In genomic region chr5:173065155-173065554, GRCh38 we compare ENCODE assay signal across 13 cellular contexts. TPM values are rescaled to one million over a fixed set of nuclear protein-coding genes. Genes with fewer than 3 reads are reported as not detected.
DNase-seq lines count a peak whose midpoint lies in the region; ATAC-seq lines count a peak whose summit lies in the region.
"Had no signal": no experiment of that assay in that cellular context is flagged by ENCODE, and none has a peak within 500 bp of the region (broad histone marks: within the 10 kb centered on the region; RNA-seq: fewer than 3 reads in every experiment).

No MANE protein-coding gene starts in this region.

- H3K36me3 Mint-ChIP-seq in activated T-cell treated with anti-CD3 and anti-CD28 coated beads, Interleukin-2, amount 50 U/mL, for 72 hours (ENCODE audit: insufficient read depth in 2 of 2), result peaks cover 0 to 3% of the 10 kb centered on the region in 2 donors
- peaks cover 19% of the 10 kb centered on the region for H3K36me3 Mint-ChIP-seq in activated T-helper 17 cell treated with anti-CD3 and anti-CD28 coated beads, Interleukin-2, amount 50 U/mL, for 72 hours (ENCODE audit: low read depth)

- H3K27ac Mint-ChIP-seq in activated T-cell treated with anti-CD3 and anti-CD28 coated beads, Interleukin-2, amount 50 U/mL, for 72 hours, result peak overlapping the region; percentile 99
- H3K27ac Mint-ChIP-seq in activated T-helper 17 cell treated with anti-CD3 and anti-CD28 coated beads, Interleukin-2, amount 50 U/mL, for 72 hours, result peak overlapping the region; percentile 61
- peak overlapping the region; percentile 23 to 93 for H3K27ac Mint-ChIP-seq in stimulated activated naive CD8-positive, alpha-beta T cell treated with anti-CD3 and anti-CD28 coated beads, Interleukin-15, amount 100 ng/mL, for 72 hours

- peaks cover 79% of the 10 kb centered on the region for H3K4me1 Mint-ChIP-seq in activated T-cell treated with anti-CD3 and anti-CD28 coated beads, Interleukin-2, amount 50 U/mL, for 72 hours (ENCODE audit: low read depth)
- H3K4me1 Mint-ChIP-seq in activated T-helper 17 cell treated with anti-CD3 and anti-CD28 coated beads, Interleukin-2, amount 50 U/mL, for 72 hours, result peaks cover 36% of the 10 kb centered on the region
- H3K4me1 Mint-ChIP-seq in stimulated activated naive CD8-positive, alpha-beta T cell treated with anti-CD3 and anti-CD28 coated beads, Interleukin-15, amount 100 ng/mL, for 72 hours, result peaks cover 92% of the 10 kb centered on the region

- no peak for DNase-seq in activated T-cell treated with anti-CD3 and anti-CD28 coated beads, Interleukin-2, amount 50 U/mL, for 72 hours
- no peak for DNase-seq in activated T-cell treated with anti-CD3 and anti-CD28 coated beads, Interleukin-2, amount 50 U/mL, for 1 hour
- DNase-seq in stimulated activated naive CD8-positive, alpha-beta T cell treated with anti-CD3 and anti-CD28 coated beads, Interleukin-15, amount 100 ng/mL, for 72 hours, result no peak
- DNase-seq in cerebellum (ENCODE audit: low spot score) (no peak), NCI-H1930 (lab: John Stamatoyannopoulos, UW) (no peak)
- DNase-seq in stimulated activated CD4-positive, alpha-beta T cell treated with anti-CD3 and anti-CD28 coated beads, Interleukin-4, amount 100 ng/mL, for 4 hours, result no peak
- DNase-seq: body of pancreas, GF-D8, mammary epithelial cell, NCI-H1092, NCI-H510A treated with DMSO at 0.1 percent for 48 hours had no signal

- H3K9me3 Mint-ChIP-seq in activated T-cell treated with anti-CD3 and anti-CD28 coated beads, Interleukin-2, amount 50 U/mL, for 72 hours, result no peaks in the 10 kb centered on the region
- H3K9me3 Mint-ChIP-seq in activated T-helper 17 cell treated with anti-CD3 and anti-CD28 coated beads, Interleukin-2, amount 50 U/mL, for 72 hours, result no peaks in the 10 kb centered on the region
- H3K9me3 Mint-ChIP-seq in stimulated activated naive CD8-positive, alpha-beta T cell treated with anti-CD3 and anti-CD28 coated beads, Interleukin-15, amount 100 ng/mL, for 72 hours, result no peaks in the 10 kb centered on the region

- no peaks in the 10 kb centered on the region for H3K27me3 Mint-ChIP-seq in activated T-cell treated with anti-CD3 and anti-CD28 coated beads, Interleukin-2, amount 50 U/mL, for 72 hours (ENCODE audit: low read depth)
- H3K27me3 Mint-ChIP-seq in activated T-helper 17 cell treated with anti-CD3 and anti-CD28 coated beads, Interleukin-2, amount 50 U/mL, for 72 hours, result no peaks in the 10 kb centered on the region
- no peaks in the 10 kb centered on the region for H3K27me3 Mint-ChIP-seq in stimulated activated naive CD8-positive, alpha-beta T cell treated with anti-CD3 and anti-CD28 coated beads, Interleukin-15, amount 100 ng/mL, for 72 hours

- ATAC-seq in activated T-cell treated with anti-CD3 and anti-CD28 coated beads, Interleukin-2, amount 50 U/mL, for 72 hours (replicated peaks in 1 of 2), result peak; percentile 63 to 80
- ATAC-seq in HG03175 (IDR thresholded peaks at IDR 0.05; ENCODE audit: unreplicated experiment), result peak; percentile 66
- peak; percentile 91 for ATAC-seq in activated T-helper 17 cell treated with anti-CD3 and anti-CD28 coated beads, Interleukin-2, amount 50 U/mL, for 72 hours (replicated peaks)
- ATAC-seq in stimulated activated naive CD8-positive, alpha-beta T cell treated with anti-CD3 and anti-CD28 coated beads, Interleukin-15, amount 100 ng/mL, for 72 hours, result peak; percentile 77
- ATAC-seq: body of pancreas had no signal

- H3K4me3 Mint-ChIP-seq in activated T-cell treated with anti-CD3 and anti-CD28 coated beads, Interleukin-2, amount 50 U/mL, for 72 hours, result peak overlapping the region; percentile 59 to 81
- peak overlapping the region; percentile 68 for H3K4me3 Mint-ChIP-seq in activated T-helper 17 cell treated with anti-CD3 and anti-CD28 coated beads, Interleukin-2, amount 50 U/mL, for 72 hours
- H3K4me3 Mint-ChIP-seq in stimulated activated naive CD8-positive, alpha-beta T cell treated with anti-CD3 and anti-CD28 coated beads, Interleukin-15, amount 100 ng/mL, for 72 hours, result peak overlapping the region; percentile 60 to 68

RNA-seq across cellular contexts. Expression of gene CREBRF, which starts 9.0 kb away (rescaled TPM):
- 10 to 100 TPM; 33.1 to 35.8 TPM for total RNA-seq in activated T-cell treated with anti-CD3 and anti-CD28 coated beads, Interleukin-2, amount 50 U/mL, for 72 hours
- 10 to 100 TPM; 10.5 to 29.5 TPM for total RNA-seq in activated T-helper 17 cell treated with anti-CD3 and anti-CD28 coated beads, Interleukin-2, amount 50 U/mL, for 72 hours
- total RNA-seq in cerebellum, result 23.5 TPM
